Comparison of ENCODE assay signal across 8 cellular contexts in the genomic region with DNA sequence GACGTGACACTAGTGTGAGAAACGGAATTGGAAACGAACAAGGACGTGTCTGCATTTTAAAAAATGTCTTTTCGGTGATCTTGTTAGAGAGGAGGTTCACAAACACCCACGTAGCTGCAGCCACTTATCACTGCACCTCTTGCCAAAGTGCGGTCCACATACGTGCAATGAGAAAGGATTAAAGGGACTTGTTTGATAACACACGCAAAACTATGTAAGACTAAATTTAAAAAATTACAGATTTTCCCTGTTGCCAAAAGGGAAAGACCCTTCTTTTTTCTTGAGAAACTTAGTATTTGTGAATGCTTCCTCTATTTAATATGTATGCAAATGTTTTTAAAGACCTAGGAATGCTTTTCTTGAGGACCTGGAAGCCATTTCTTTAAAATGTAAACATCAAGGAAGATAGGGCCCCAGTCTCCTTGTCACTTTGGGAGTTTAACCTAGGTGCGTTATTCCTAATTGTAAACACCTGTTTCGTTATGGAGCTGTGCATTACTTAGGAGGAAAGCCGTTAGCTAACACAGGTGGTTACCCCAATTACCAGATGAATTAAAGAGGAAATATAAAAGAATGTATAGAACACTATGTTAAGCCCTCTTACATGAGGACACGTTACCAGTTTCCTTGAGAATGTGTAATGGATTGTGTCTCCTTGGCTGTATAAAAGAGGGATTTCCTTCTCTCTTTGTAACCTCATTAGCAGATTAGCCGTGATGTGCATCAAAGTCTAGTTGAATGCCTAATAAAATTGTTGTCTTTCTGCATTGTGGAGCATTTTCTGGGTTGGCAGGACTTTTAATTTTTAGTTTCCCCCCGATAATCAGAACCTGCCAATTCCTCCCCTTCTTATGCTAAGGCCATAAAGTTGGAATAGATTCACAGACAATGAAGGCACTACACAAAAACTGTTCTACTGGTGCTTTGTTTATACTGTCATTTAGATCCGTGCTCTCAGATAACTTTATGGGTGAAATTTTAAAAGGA. TPM values are rescaled to one million over a fixed set of nuclear protein-coding genes. Genes with fewer than 3 reads are reported as not detected.
DNase-seq lines count a peak whose midpoint lies in the region; ATAC-seq and TF ChIP-seq lines count a peak whose summit lies in the region.

No MANE protein-coding gene starts in this region.

- H3K4me3 Mint-ChIP-seq in type B pancreatic cell, result peak overlapping the region; percentile 94

- 40 to 45% methylated on average over 16 of the region's 16 CpGs for WGBS in lower leg skin, 2 donors

- TF ChIP-seq CTCF in astrocyte of the cerebellum (IDR thresholded peaks at IDR 0.05; ENCODE audit: low read depth, low read length, missing control alignments) (no peak), lower leg skin (IDR thresholded peaks at IDR 0.05) (no peak), type B pancreatic cell (conservative IDR thresholded peaks at IDR 0.05) (no peak)

- no peaks in the 10 kb centered on the region for H3K27me3 Mint-ChIP-seq in type B pancreatic cell

- peaks cover 4% of the 10 kb centered on the region for H3K36me3 Mint-ChIP-seq in type B pancreatic cell

- peak overlapping the region; percentile 100 for H3K27ac Mint-ChIP-seq in type B pancreatic cell

- H3K4me1 Mint-ChIP-seq in type B pancreatic cell (ENCODE audit: unreplicated experiment), result peaks cover 21% of the 10 kb centered on the region

- DNase-seq in astrocyte of the cerebellum (ENCODE audit: low read depth), result no peak
- no peak for DNase-seq in lower leg skin (ENCODE audit: low spot score in 2 of 2)
- DNase-seq in type B pancreatic cell (ENCODE audit: extremely low spot score, unreplicated experiment), result no peak
- no peak for DNase-seq in cerebellar nuclear complex (lab: John Stamatoyannopoulos, UW)
- DNase-seq in HuH-7.5 (ENCODE audit: low spot score), result no peak
- no peak for DNase-seq in UCSD-AML1 (lab: John Stamatoyannopoulos, UW; ENCODE audit: unreplicated experiment)

- in situ Hi-C loops in astrocyte of the cerebellum (cut with HindIII; ENCODE audit: low sequenced_read_pairs), result no loop called here

- intact Hi-C loops in lower leg skin (cut with DNase I; ENCODE audit: low total_unique reads), result no loop called here

- peak overlapping the region; percentile 78 for H3K4me3 ChIP-seq in GM08714 (ENCODE audit: low read length)
- peak overlapping the region; percentile 58 for H3K4me3 ChIP-seq in astrocyte of the cerebellum (ENCODE audit: low read depth, low read length)
- peak overlapping the region; percentile 68 for H3K4me3 ChIP-seq in lower leg skin (ENCODE audit: low read depth, poor library complexity, severe bottlenecking)

- TF ChIP-seq POLR2A in lower leg skin (IDR thresholded peaks at IDR 0.05), result no peak

- ATAC-seq in HG03520 (IDR thresholded peaks at IDR 0.05; ENCODE audit: unreplicated experiment), result peak; percentile 29

- H3K9me3 Mint-ChIP-seq in type B pancreatic cell, result no peaks in the 10 kb centered on the region

RNA-seq across cellular contexts. Expression of gene LEKR1, which starts 1.0 kb away (rescaled TPM):
- total RNA-seq in lower leg skin (1 to 10 TPM in 1 of 4 donors, under 1 TPM in 2, not detected in 1; 0.39 to 2.5 (median 0.89) TPM), type B pancreatic cell (ENCODE audit: low replicate concordance) (1.6 and 4.2 TPM in 2 replicates)
